Comparison of ENCODE assay signal across 13 cellular contexts in the genomic region with DNA sequence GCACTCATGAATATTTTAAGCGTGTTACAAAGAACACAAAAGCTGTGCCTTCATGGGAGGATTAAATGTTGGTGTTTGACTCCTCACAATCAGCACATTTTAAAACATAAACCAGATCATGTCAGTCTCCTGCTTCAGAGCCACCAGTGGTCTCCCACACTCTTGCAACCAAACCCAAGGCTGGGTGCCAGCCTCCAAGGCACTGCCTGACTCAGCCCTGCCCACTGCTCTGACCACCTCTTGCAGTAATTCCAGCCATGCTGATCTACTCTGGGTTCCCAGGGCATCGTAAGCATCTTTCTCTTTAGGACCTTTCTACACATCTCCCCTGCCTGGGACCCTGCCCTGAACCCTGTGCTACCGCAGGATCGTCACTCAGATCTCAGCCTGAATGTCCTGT.
DNase-seq lines count a peak whose midpoint lies in the region; ATAC-seq, FAIRE-seq and TF ChIP-seq lines count a peak whose summit lies in the region.
"Had no signal": no experiment of that assay in that cellular context is flagged by ENCODE, and none has a peak within 500 bp of the region (broad histone marks: within the 10 kb centered on the region; RNA-seq: fewer than 3 reads in every experiment).

No MANE protein-coding gene starts in this region.

- H3K36me3 Mint-ChIP-seq in T-cell (no peaks in the 10 kb centered on the region), immature natural killer cell (no peaks in the 10 kb centered on the region)

- H3K27me3 Mint-ChIP-seq in T-cell: no peaks in the 10 kb centered on the region
- peaks cover 0 to 3% (median 0%) of the 10 kb centered on the region in 3 donors for H3K27me3 Mint-ChIP-seq in immature natural killer cell (ENCODE audit: low read depth in 3 of 3)

- ATAC-seq in T-cell (replicated peaks in 1 of 4): no peak
- ATAC-seq in stimulated activated naive CD8-positive, alpha-beta T cell treated with anti-CD3 and anti-CD28 coated beads, Interleukin-15, Interleukin-2, amounts not matched to agents 100 U/mL and 50 U/mL, for 24 hours: peak; percentile 77
- ATAC-seq in HG02798 (IDR thresholded peaks at IDR 0.05; ENCODE audit: poor library complexity, unreplicated experiment): no peak

- CTCF ChIA-PET in T-cell (lab: Charles Lee): no interaction called here

- DNase-seq in ELR (ENCODE audit: low read depth): peak; percentile 17
- no peak for DNase-seq in T-cell
- DNase-seq in immature natural killer cell: no peak
- DNase-seq in stimulated activated naive CD8-positive, alpha-beta T cell treated with anti-CD3 and anti-CD28 coated beads, Interleukin-15, Interleukin-2, amounts not matched to agents 100 U/mL and 50 U/mL, for 24 hours: no peak
- no peak for DNase-seq in D721Med (ENCODE audit: insufficient read length, low spot score)
- DNase-seq in NOMO-1 (lab: John Stamatoyannopoulos, UW; ENCODE audit: unreplicated experiment in 2 of 2): no peak
- no peak for DNase-seq in NCI-H226
- DNase-seq: activated effector memory CD4-positive, alpha-beta T cell treated with anti-CD3 and anti-CD28 coated beads, Interleukin-2, amount 50 U/mL, for 16 hours; dermis blood vessel endothelial cell; NCI-H1694 treated with DMSO at 0.1 percent for 48 hours; stimulated activated CD4-positive, alpha-beta T cell treated with anti-CD3 and anti-CD28 coated beads, Interleukin-12 subunit alpha, Interleukin-12 subunit beta, amount 100 ng/mL, for 4 hours; WERI-Rb-1 had no signal

- H3K4me1 Mint-ChIP-seq in T-cell (peaks cover 42 to 68% (median 59%) of the 10 kb centered on the region in 3 donors), immature natural killer cell (peaks cover 60 to 64% of the 10 kb centered on the region in 2 donors)

- no peaks in the 10 kb centered on the region for H3K9me3 Mint-ChIP-seq in T-cell
- H3K9me3 Mint-ChIP-seq in immature natural killer cell: no peaks in the 10 kb centered on the region

- H3K27ac Mint-ChIP-seq in T-cell (peak overlapping the region; percentile 85 to 94), immature natural killer cell (peak overlapping the region; percentile 84 to 94 (median 92))

- POLR2A ChIA-PET in T-cell (lab: Charles Lee): no interaction called here

- TF ChIP-seq CTCF in D721Med (IDR thresholded peaks at IDR 0.05; ENCODE audit: insufficient read depth, missing control alignments): no peak

- FAIRE-seq in D721Med (lab: Jason Lieb, UNC): no peak

- H3K4me3 Mint-ChIP-seq in T-cell (peak overlapping the region in 1 of 3 donors; percentile 39), immature natural killer cell (peak overlapping the region; percentile 38 to 71 (median 60))
